In the genomic region with DNA sequence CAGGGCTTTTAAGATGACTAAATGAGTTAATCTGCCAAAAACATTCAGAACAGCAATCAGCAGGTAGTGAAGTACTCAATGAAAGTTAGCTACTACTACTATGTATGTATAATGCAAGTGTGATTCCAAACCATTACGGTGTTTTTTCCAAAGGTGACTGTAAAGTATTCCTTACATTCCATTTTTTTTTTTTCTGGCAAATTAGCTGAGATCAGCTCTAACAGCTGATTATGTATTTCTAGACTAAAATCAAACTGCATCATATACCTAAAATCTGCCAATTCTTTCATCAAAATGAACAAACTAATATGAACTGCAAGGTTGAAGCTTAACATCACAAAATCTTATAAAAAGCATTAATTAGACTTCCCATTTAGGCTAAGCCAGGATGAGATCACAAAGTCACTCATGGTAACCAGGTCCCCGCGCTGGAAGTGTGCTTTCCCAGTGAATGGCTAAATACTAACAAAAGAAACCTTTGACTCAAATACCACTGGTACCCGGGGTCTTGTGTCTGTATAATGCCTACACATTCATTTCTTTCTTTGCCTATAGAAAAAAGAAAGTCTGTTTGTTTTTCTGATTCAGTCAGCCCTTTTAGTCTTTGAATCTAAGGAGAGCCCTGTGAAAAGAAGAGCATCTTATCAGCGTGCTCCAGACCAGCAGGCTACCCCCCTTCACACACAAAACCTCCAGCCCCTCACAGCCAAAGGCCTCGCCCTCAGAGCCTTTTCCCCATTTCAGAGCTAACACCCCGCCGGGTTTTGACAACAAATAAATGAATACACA, we compare ENCODE assay signal across 9 cellular contexts.
DNase-seq lines count a peak whose midpoint lies in the region; ATAC-seq and TF ChIP-seq lines count a peak whose summit lies in the region.
"Had no signal": no experiment of that assay in that cellular context is flagged by ENCODE, and none has a peak within 500 bp of the region (broad histone marks: within the 10 kb centered on the region; RNA-seq: fewer than 3 reads in every experiment).

No MANE protein-coding gene starts in this region.

- H3K4me3 Mint-ChIP-seq in CD14-positive monocyte (peak overlapping the region; percentile 52 to 57), nephron progenitor cell (peak overlapping the region; percentile 93)

- TF ChIP-seq CTCF in CD14-positive monocyte (IDR thresholded peaks at IDR 0.05) (no peak), nephron progenitor cell (IDR thresholded peaks at IDR 0.05) (no peak), lower leg skin (IDR thresholded peaks at IDR 0.05) (no peak), GM10266 (IDR thresholded peaks at IDR 0.05; ENCODE audit: control insufficient read depth, insufficient read depth, low read depth, missing control alignments) (no peak)

- WGBS in lower leg skin, 2 donors: 60 to 61% methylated on average over 8 of the region's 8 CpGs

- H3K27me3 Mint-ChIP-seq in CD14-positive monocyte (ENCODE audit: low read depth in 3 of 3): no peaks in the 10 kb centered on the region
- no peaks in the 10 kb centered on the region for H3K27me3 Mint-ChIP-seq in nephron progenitor cell (ENCODE audit: low read depth, poor library complexity)

- H3K9me3 Mint-ChIP-seq in CD14-positive monocyte (peaks cover 0 to 2% (median 0%) of the 10 kb centered on the region in 7 donors), nephron progenitor cell (no peaks in the 10 kb centered on the region)

- intact Hi-C loops in CD14-positive monocyte (cut with micrococcal nuclease) (loop anchor here (5.0 to 10.0 kb wide), 4 partner anchors 33 to 68 kb away; no protein-coding TSS in a partner anchor), lower leg skin (cut with DNase I; ENCODE audit: low total_unique reads) (no loop called here)

- no peak for ATAC-seq in GM19351 (IDR thresholded peaks at IDR 0.05; ENCODE audit: unreplicated experiment)

- H3K4me3 ChIP-seq in lower leg skin (ENCODE audit: low read depth, poor library complexity, severe bottlenecking): no peak overlapping the region

- H3K27ac Mint-ChIP-seq in CD14-positive monocyte (peak overlapping the region; percentile 80 to 99 (median 95)), nephron progenitor cell (no peak overlapping the region)

- TF ChIP-seq POLR2A in lower leg skin (IDR thresholded peaks at IDR 0.05): no peak

- no peak for DNase-seq in CD14-positive monocyte (ENCODE audit: low spot score)
- peak; percentile 70 for DNase-seq in NCI-H748 treated with DMSO at 0.1 percent for 48 hours (lab: John Stamatoyannopoulos, UW)
- DNase-seq in ecto neural progenitor cell (ENCODE audit: low spot score): peak; percentile 58
- no peak for DNase-seq in nephron progenitor cell
- DNase-seq in lower leg skin (ENCODE audit: low spot score in 2 of 2): no peak
- no peak for DNase-seq in activated effector memory CD4-positive, alpha-beta T cell treated with Interleukin-2 at 50 U/mL for 16 hours
- no peak for DNase-seq in GM10266 (ENCODE audit: extremely low spot score)
- DNase-seq: activated CD4-positive, alpha-beta T cell treated with anti-CD3 and anti-CD28 coated beads for 1 hour had no signal

- H3K36me3 Mint-ChIP-seq in CD14-positive monocyte: peaks cover 16 to 22% of the 10 kb centered on the region in 2 donors
- no peaks in the 10 kb centered on the region for H3K36me3 Mint-ChIP-seq in nephron progenitor cell (ENCODE audit: low read depth)

- peaks cover 68% of the 10 kb centered on the region for H3K4me1 Mint-ChIP-seq in CD14-positive monocyte
- H3K4me1 Mint-ChIP-seq in nephron progenitor cell: peaks cover 74% of the 10 kb centered on the region

Comparison
In these comparisons a context has a peak if more than half of its experiments do, and no peak if none do; other contexts are left out.
1. DNase-seq: peak in NCI-H748 treated with DMSO at 0.1 percent for 48 hours (single experiment) and ecto neural progenitor cell (single experiment); none in CD14-positive monocyte (single experiment), nephron progenitor cell (single experiment), lower leg skin (0 of 2), activated effector memory CD4-positive, alpha-beta T cell treated with Interleukin-2 at 50 U/mL for 16 hours (single experiment) and GM10266 (single experiment).